12 cellular contexts compared by ENCODE assay signal in the genomic region with DNA sequence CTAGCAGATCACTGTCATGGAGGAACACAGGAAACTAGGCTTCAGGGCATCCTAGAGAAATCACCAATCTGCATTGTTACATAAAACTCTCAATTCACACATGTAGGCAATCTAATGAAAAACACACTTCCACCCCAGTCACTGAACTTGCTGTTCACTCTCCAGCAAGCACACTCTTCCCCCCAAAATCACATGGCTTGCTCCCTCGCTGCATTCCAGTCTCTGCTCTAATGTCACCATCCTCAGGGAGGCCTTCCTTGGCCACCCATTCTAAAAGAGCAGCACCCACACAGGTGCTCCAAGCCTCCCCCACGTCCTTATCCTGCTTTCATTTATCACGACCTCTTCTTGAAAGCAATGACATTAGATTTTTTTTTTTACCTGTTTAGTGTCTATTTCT. TPM values are rescaled to one million over a fixed set of nuclear protein-coding genes. Genes with fewer than 3 reads are reported as not detected.
A peak's percentile ranks its signal among the peaks of the same experiment; 100 is the strongest.
DNase-seq lines count a peak whose midpoint lies in the region; ATAC-seq and TF ChIP-seq lines count a peak whose summit lies in the region.
"Had no signal": no experiment of that assay in that cellular context is flagged by ENCODE, and none has a peak within 500 bp of the region (broad histone marks: within the 10 kb centered on the region; RNA-seq: fewer than 3 reads in every experiment).

No MANE protein-coding gene starts in this region.

- H3K27ac Mint-ChIP-seq in activated naive CD4-positive, alpha-beta T cell treated with anti-CD3 and anti-CD28 coated beads, Interleukin-2, amount 50 U/mL, for 24 hours: peak overlapping the region; percentile 89
- peak overlapping the region; percentile 8 for H3K27ac Mint-ChIP-seq in Caco-2 (ENCODE audit: unreplicated experiment)
- peak overlapping the region; percentile 16 for H3K27ac Mint-ChIP-seq in activated T-helper 17 cell treated with anti-CD3 and anti-CD28 coated beads, Interleukin-2, amount 50 U/mL, for 72 hours
- H3K27ac Mint-ChIP-seq in stimulated activated effector memory CD8-positive, alpha-beta T cell treated with anti-CD3 and anti-CD28 coated beads, Interleukin-12 subunit alpha, Interleukin-12 subunit beta, amount 100 ng/mL, for 72 hours: peak overlapping the region; percentile 43
- H3K27ac Mint-ChIP-seq in naive thymus-derived CD8-positive, alpha-beta T cell: peak overlapping the region in 5 of 10 donors; percentile 1 to 82 (median 61)

- H3K4me1 Mint-ChIP-seq in activated naive CD4-positive, alpha-beta T cell treated with anti-CD3 and anti-CD28 coated beads, Interleukin-2, amount 50 U/mL, for 24 hours: peaks cover 14% of the 10 kb centered on the region
- H3K4me1 Mint-ChIP-seq in Caco-2 (ENCODE audit: low read depth, unreplicated experiment): no peaks in the 10 kb centered on the region
- H3K4me1 Mint-ChIP-seq in activated T-helper 17 cell treated with anti-CD3 and anti-CD28 coated beads, Interleukin-2, amount 50 U/mL, for 72 hours: peaks cover 14% of the 10 kb centered on the region
- H3K4me1 Mint-ChIP-seq in stimulated activated effector memory CD8-positive, alpha-beta T cell treated with anti-CD3 and anti-CD28 coated beads, Interleukin-12 subunit alpha, Interleukin-12 subunit beta, amount 100 ng/mL, for 72 hours: peaks cover 31% of the 10 kb centered on the region
- peaks cover 10 to 31% (median 19%) of the 10 kb centered on the region in 4 donors for H3K4me1 Mint-ChIP-seq in naive thymus-derived CD8-positive, alpha-beta T cell

- no peaks in the 10 kb centered on the region for H3K9me3 ChIP-seq in Caco-2
- H3K9me3 ChIP-seq: A549, BE2C had no signal

- no peaks in the 10 kb centered on the region for H3K27me3 ChIP-seq in Caco-2 (replicated peaks; ENCODE audit: control insufficient read depth, insufficient read depth, low read length)
- H3K27me3 ChIP-seq: BE2C had no signal

- intact Hi-C loops in Caco-2 (cut with micrococcal nuclease; ENCODE audit: unreplicated experiment): no loop called here

- H3K27me3 Mint-ChIP-seq in activated naive CD4-positive, alpha-beta T cell treated with anti-CD3 and anti-CD28 coated beads, Interleukin-2, amount 50 U/mL, for 24 hours: no peaks in the 10 kb centered on the region
- H3K27me3 Mint-ChIP-seq in Caco-2 (ENCODE audit: insufficient read depth, unreplicated experiment): no peaks in the 10 kb centered on the region
- no peaks in the 10 kb centered on the region for H3K27me3 Mint-ChIP-seq in activated T-helper 17 cell treated with anti-CD3 and anti-CD28 coated beads, Interleukin-2, amount 50 U/mL, for 72 hours
- no peaks in the 10 kb centered on the region for H3K27me3 Mint-ChIP-seq in naive thymus-derived CD8-positive, alpha-beta T cell
- H3K27me3 Mint-ChIP-seq: CD8-positive, alpha-beta memory T cell had no signal

- H3K36me3 Mint-ChIP-seq in activated naive CD4-positive, alpha-beta T cell treated with anti-CD3 and anti-CD28 coated beads, Interleukin-2, amount 50 U/mL, for 24 hours: peaks cover 7% of the 10 kb centered on the region
- H3K36me3 Mint-ChIP-seq in Caco-2 (ENCODE audit: insufficient read depth, unreplicated experiment): peaks cover 47% of the 10 kb centered on the region
- H3K36me3 Mint-ChIP-seq in activated T-helper 17 cell treated with anti-CD3 and anti-CD28 coated beads, Interleukin-2, amount 50 U/mL, for 72 hours (ENCODE audit: low read depth): peaks cover 57% of the 10 kb centered on the region
- H3K36me3 Mint-ChIP-seq in stimulated activated effector memory CD8-positive, alpha-beta T cell treated with anti-CD3 and anti-CD28 coated beads, Interleukin-12 subunit alpha, Interleukin-12 subunit beta, amount 100 ng/mL, for 72 hours: peaks cover 62% of the 10 kb centered on the region
- peaks cover 6 to 65% (median 6%) of the 10 kb centered on the region in 3 donors for H3K36me3 Mint-ChIP-seq in naive thymus-derived CD8-positive, alpha-beta T cell

- no peaks in the 10 kb centered on the region for H3K9me3 Mint-ChIP-seq in activated naive CD4-positive, alpha-beta T cell treated with anti-CD3 and anti-CD28 coated beads, Interleukin-2, amount 50 U/mL, for 24 hours
- H3K9me3 Mint-ChIP-seq in Caco-2 (ENCODE audit: unreplicated experiment): no peaks in the 10 kb centered on the region
- H3K9me3 Mint-ChIP-seq in activated T-helper 17 cell treated with anti-CD3 and anti-CD28 coated beads, Interleukin-2, amount 50 U/mL, for 72 hours: no peaks in the 10 kb centered on the region
- no peaks in the 10 kb centered on the region for H3K9me3 Mint-ChIP-seq in stimulated activated effector memory CD8-positive, alpha-beta T cell treated with anti-CD3 and anti-CD28 coated beads, Interleukin-12 subunit alpha, Interleukin-12 subunit beta, amount 100 ng/mL, for 72 hours
- H3K9me3 Mint-ChIP-seq in naive thymus-derived CD8-positive, alpha-beta T cell: no peaks in the 10 kb centered on the region
- H3K9me3 Mint-ChIP-seq: CD8-positive, alpha-beta memory T cell had no signal

- POLR2A ChIA-PET in Caco-2 (lab: Charles Lee): no interaction called here
- POLR2A ChIA-PET in naive thymus-derived CD8-positive, alpha-beta T cell (lab: Charles Lee): interaction anchor here (1.4 kb wide), 1 partner anchor 10 kb away, joined by 3 read pairs; no protein-coding TSS in a partner anchor

- no peak for TF ChIP-seq CTCF in Caco-2 (IDR thresholded peaks at IDR 0.05; ENCODE audit: insufficient read depth in 1 of 2, low read depth in 1 of 2, low read length in 1 of 2, severe bottlenecking in 1 of 2, unreplicated experiment in 1 of 2)

- H3K4me3 Mint-ChIP-seq in activated naive CD4-positive, alpha-beta T cell treated with anti-CD3 and anti-CD28 coated beads, Interleukin-2, amount 50 U/mL, for 24 hours: no peak overlapping the region
- H3K4me3 Mint-ChIP-seq in Caco-2 (ENCODE audit: unreplicated experiment): no peak overlapping the region
- no peak overlapping the region for H3K4me3 Mint-ChIP-seq in activated T-helper 17 cell treated with anti-CD3 and anti-CD28 coated beads, Interleukin-2, amount 50 U/mL, for 72 hours
- no peak overlapping the region for H3K4me3 Mint-ChIP-seq in stimulated activated effector memory CD8-positive, alpha-beta T cell treated with anti-CD3 and anti-CD28 coated beads, Interleukin-12 subunit alpha, Interleukin-12 subunit beta, amount 100 ng/mL, for 72 hours
- no peak overlapping the region for H3K4me3 Mint-ChIP-seq in naive thymus-derived CD8-positive, alpha-beta T cell
- H3K4me3 Mint-ChIP-seq: CD8-positive, alpha-beta memory T cell had no signal

- no peaks in the 10 kb centered on the region for H3K4me1 ChIP-seq in Caco-2
- H3K4me1 ChIP-seq: A549, BE2C had no signal

- 0 out of 2 replicates have a peak, but pooled peaks cover 1% of the 10 kb centered on the region for H3K36me3 ChIP-seq in Caco-2 (ENCODE audit: control insufficient read depth, insufficient read depth, low read length)

- no peak for DNase-seq in activated naive CD4-positive, alpha-beta T cell treated with Interleukin-2 at 50 U/mL for 16 hours
- DNase-seq in Caco-2 (no peak), midbrain (lab: John Stamatoyannopoulos, UW) (no peak)
- DNase-seq in stimulated activated effector memory CD8-positive, alpha-beta T cell treated with anti-CD3 and anti-CD28 coated beads, Interleukin-12 subunit alpha, Interleukin-12 subunit beta, amount 100 ng/mL, for 72 hours (ENCODE audit: low spot score in 2 of 2): no peak
- DNase-seq in naive thymus-derived CD8-positive, alpha-beta T cell: no peak
- DNase-seq: BE2C; CD8-positive, alpha-beta memory T cell; DMS 273 treated with DMSO at 0.1 percent for 48 hours had no signal

- no peak overlapping the region for H3K4me3 ChIP-seq in Caco-2 (ENCODE audit: low read depth, low read length)
- H3K4me3 ChIP-seq: A549, GM12878 had no signal

- CTCF ChIA-PET in Caco-2 (lab: Charles Lee): no interaction called here

- ATAC-seq in activated T-helper 17 cell treated with anti-CD3 and anti-CD28 coated beads, Interleukin-2, amount 50 U/mL, for 72 hours (replicated peaks): no peak
- ATAC-seq in stimulated activated effector memory CD8-positive, alpha-beta T cell treated with anti-CD3 and anti-CD28 coated beads, Interleukin-12 subunit alpha, Interleukin-12 subunit beta, amount 100 ng/mL, for 72 hours: no peak
- no peak for ATAC-seq in naive thymus-derived CD8-positive, alpha-beta T cell
- ATAC-seq: A549, GM12878 had no signal

- BruUV-seq in Caco-2 (replicated peaks; lab: Mats Ljungman, UMichigan): no TSS peak

RNA-seq across cellular contexts. Expression of a gene that starts 19.6 kb away (rescaled TPM):
- 66.8 and 68.0 TPM in 2 replicates for total RNA-seq in Caco-2 (2022)
- total RNA-seq in activated T-helper 17 cell treated with anti-CD3 and anti-CD28 coated beads, Interleukin-2, amount 50 U/mL, for 72 hours: 10 to 100 TPM; 27.3 to 49.7 TPM
- 10 to 100 TPM; 37.3 to 37.6 TPM for total RNA-seq in naive thymus-derived CD8-positive, alpha-beta T cell
- 10 to 100 TPM; 21.9 to 25.8 (median 22.5) TPM for polyA plus RNA-seq in naive thymus-derived CD8-positive, alpha-beta T cell

RNA-seq across cellular contexts. Expression of a gene that starts 56.1 kb away (rescaled TPM):
- total RNA-seq in Caco-2 (2022): 24.7 and 26.1 TPM in 2 replicates
- 100 to 1,000 TPM; 126 to 150 TPM for total RNA-seq in activated T-helper 17 cell treated with anti-CD3 and anti-CD28 coated beads, Interleukin-2, amount 50 U/mL, for 72 hours
- total RNA-seq in naive thymus-derived CD8-positive, alpha-beta T cell: 10 to 100 TPM; 16.4 to 17.1 TPM
- 10 to 100 TPM; 20.4 to 29.6 (median 23.7) TPM for polyA plus RNA-seq in naive thymus-derived CD8-positive, alpha-beta T cell
